ENCODE assay signal across 9 cellular contexts in the genomic region with DNA sequence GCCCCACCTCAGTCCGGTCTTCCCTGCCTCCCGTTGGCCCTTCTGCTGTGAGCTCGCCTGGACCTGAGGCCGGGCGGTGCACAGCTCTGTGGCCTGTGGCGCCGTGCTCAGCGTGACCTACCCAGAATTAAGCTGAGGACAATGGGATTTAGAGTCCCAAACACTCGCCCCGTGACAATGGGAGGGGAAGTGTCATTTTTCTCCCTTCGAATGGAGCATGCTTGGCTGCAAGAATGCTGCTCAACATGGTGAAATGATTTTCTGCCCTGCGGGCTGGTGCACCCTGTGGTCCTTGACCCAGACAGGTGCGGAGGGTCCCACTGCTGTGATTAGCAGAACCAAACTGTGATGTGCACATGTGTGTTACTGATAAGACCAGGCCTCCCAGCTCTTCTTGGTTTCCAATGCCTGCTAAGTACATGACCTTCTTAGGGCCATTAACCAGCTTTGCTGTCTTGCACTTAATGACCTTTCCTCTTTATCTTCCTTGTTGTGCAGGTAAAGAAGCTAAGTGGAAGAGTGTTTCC. TPM values are rescaled to one million over a fixed set of nuclear protein-coding genes. Genes with fewer than 3 reads are reported as not detected.
A peak's percentile ranks its signal among the peaks of the same experiment; 100 is the strongest.
DNase-seq lines count a peak whose midpoint lies in the region; ATAC-seq and TF ChIP-seq lines count a peak whose summit lies in the region.
"Had no signal": no experiment of that assay in that cellular context is flagged by ENCODE, and none has a peak within 500 bp of the region (broad histone marks: within the 10 kb centered on the region; RNA-seq: fewer than 3 reads in every experiment).

No MANE protein-coding gene starts in this region.

- H3K9me3 ChIP-seq in HEK293 (ENCODE audit: control insufficient read depth, insufficient read depth, low read depth, low read length): no peaks in the 10 kb centered on the region

- POLR2A ChIA-PET in HEK293 (lab: Yijun Ruan, JAX): interaction anchor here (0.7 to 3.2 kb wide), 3 partner anchors 12 to 398 kb away, joined by 3 to 51 read pairs (median 19); a partner anchor contains a TSS
- POLR2A ChIA-PET in activated CD8-positive, alpha-beta T cell treated with anti-CD3 and anti-CD28 coated beads for 36 hours (lab: Charles Lee): interaction anchor here (0.8 to 1.4 kb wide), 2 partner anchors 10 to 27 kb away, joined by 3 read pairs; no protein-coding TSS in a partner anchor

- CTCF ChIA-PET in HEK293 (lab: Yijun Ruan, JAX): interaction anchor here (0.6 kb wide), 1 partner anchor 17 kb away, joined by 3 read pairs; no protein-coding TSS in a partner anchor
- CTCF ChIA-PET in activated CD8-positive, alpha-beta T cell treated with anti-CD3 and anti-CD28 coated beads for 36 hours (lab: Charles Lee): interaction anchor here (1.0 to 3.5 kb wide), 2 partner anchors 29 to 71 kb away, joined by 3 to 22 read pairs; no protein-coding TSS in a partner anchor

- intact Hi-C loops in activated CD8-positive, alpha-beta T cell treated with anti-CD3 and anti-CD28 coated beads for 36 hours (cut with micrococcal nuclease): loop anchor here (10.0 kb wide), 1 partner anchor 393 kb away; a partner anchor contains a TSS

- H3K27ac ChIP-seq in HEK293 (ENCODE audit: extremely low read depth, low read depth, low read length): peak overlapping the region; percentile 65; the same call in 1 of the 2 replicates

- no peak for DNase-seq in activated CD8-positive, alpha-beta T cell treated with anti-CD3 and anti-CD28 coated beads for 36 hours
- no peak for DNase-seq in stimulated activated effector memory CD8-positive, alpha-beta T cell treated with anti-CD3 and anti-CD28 coated beads, Interleukin-12 subunit alpha, Interleukin-12 subunit beta, amount 100 ng/mL, for 72 hours (ENCODE audit: low spot score in 2 of 2)
- DNase-seq in NCI-H526 treated with DMSO at 0.1 percent for 48 hours (lab: John Stamatoyannopoulos, UW) (no peak), SW480 (ENCODE audit: low spot score) (no peak), SK-N-DZ (ENCODE audit: low spot score) (no peak), HCEC 1CT (no peak)

- H3K4me1 Mint-ChIP-seq in activated CD8-positive, alpha-beta T cell treated with anti-CD3 and anti-CD28 coated beads for 36 hours (ENCODE audit: low read depth): peaks cover 8% of the 10 kb centered on the region
- peaks cover 12% of the 10 kb centered on the region for H3K4me1 Mint-ChIP-seq in stimulated activated effector memory CD8-positive, alpha-beta T cell treated with anti-CD3 and anti-CD28 coated beads, Interleukin-12 subunit alpha, Interleukin-12 subunit beta, amount 100 ng/mL, for 72 hours

- peaks cover 2% of the 10 kb centered on the region for H3K36me3 Mint-ChIP-seq in activated CD8-positive, alpha-beta T cell treated with anti-CD3 and anti-CD28 coated beads for 36 hours (ENCODE audit: low read depth)
- H3K36me3 Mint-ChIP-seq in stimulated activated effector memory CD8-positive, alpha-beta T cell treated with anti-CD3 and anti-CD28 coated beads, Interleukin-12 subunit alpha, Interleukin-12 subunit beta, amount 100 ng/mL, for 72 hours: peaks cover 16% of the 10 kb centered on the region

- ATAC-seq in activated CD8-positive, alpha-beta T cell treated with anti-CD3 and anti-CD28 coated beads for 36 hours: no peak
- ATAC-seq in stimulated activated effector memory CD8-positive, alpha-beta T cell treated with anti-CD3 and anti-CD28 coated beads, Interleukin-12 subunit alpha, Interleukin-12 subunit beta, amount 100 ng/mL, for 72 hours: no peak

- peaks cover 0 to 12% of the 10 kb centered on the region in 2 experiments; a peak in 1 of 3 replicates for H3K36me3 ChIP-seq in HEK293 (ENCODE audit: control insufficient read depth in 2 of 2, insufficient read depth in 1 of 2, low read length in 2 of 2)

- H3K4me1 ChIP-seq in HEK293 (ENCODE audit: control insufficient read depth, insufficient read depth, low read length): no peaks in the 10 kb centered on the region

- no peaks in the 10 kb centered on the region for H3K27me3 Mint-ChIP-seq in activated CD8-positive, alpha-beta T cell treated with anti-CD3 and anti-CD28 coated beads for 36 hours

- no peaks in the 10 kb centered on the region for H3K9me3 Mint-ChIP-seq in activated CD8-positive, alpha-beta T cell treated with anti-CD3 and anti-CD28 coated beads for 36 hours
- no peaks in the 10 kb centered on the region for H3K9me3 Mint-ChIP-seq in stimulated activated effector memory CD8-positive, alpha-beta T cell treated with anti-CD3 and anti-CD28 coated beads, Interleukin-12 subunit alpha, Interleukin-12 subunit beta, amount 100 ng/mL, for 72 hours

- no peak for TF ChIP-seq CTCF in HEK293 (tag by site-specific recombination; IDR thresholded peaks at IDR 0.05)
- TF ChIP-seq CTCF in activated CD8-positive, alpha-beta T cell treated with anti-CD3 and anti-CD28 coated beads for 36 hours (IDR thresholded peaks at IDR 0.05): no peak

- peak overlapping the region; percentile 100 for H3K27ac Mint-ChIP-seq in activated CD8-positive, alpha-beta T cell treated with anti-CD3 and anti-CD28 coated beads for 36 hours
- peak overlapping the region; percentile 99 for H3K27ac Mint-ChIP-seq in stimulated activated effector memory CD8-positive, alpha-beta T cell treated with anti-CD3 and anti-CD28 coated beads, Interleukin-12 subunit alpha, Interleukin-12 subunit beta, amount 100 ng/mL, for 72 hours

- H3K4me3 ChIP-seq in HEK293 (ENCODE audit: low read depth, low read length): peak overlapping the region; percentile 59
- H3K4me3 ChIP-seq in iPS-11a (ENCODE audit: low read depth, low read length): peak overlapping the region; percentile 65

- H3K4me3 Mint-ChIP-seq in activated CD8-positive, alpha-beta T cell treated with anti-CD3 and anti-CD28 coated beads for 36 hours: peak overlapping the region; percentile 88
- peak overlapping the region; percentile 85 for H3K4me3 Mint-ChIP-seq in stimulated activated effector memory CD8-positive, alpha-beta T cell treated with anti-CD3 and anti-CD28 coated beads, Interleukin-12 subunit alpha, Interleukin-12 subunit beta, amount 100 ng/mL, for 72 hours

TF ChIP-seq in HEK293, 187 proteins besides CTCF, POLR2A, EP300 and RAD21:
- TF ChIP-seq ZIC2 (tag by site-specific recombination; IDR thresholded peaks at IDR 0.05) (peak; percentile 74), ZNF768 (tag by site-specific recombination; IDR thresholded peaks at IDR 0.05) (no peak)

RNA-seq across cellular contexts. Expression of a gene that starts 0.8 kb away (rescaled TPM):
- total RNA-seq in activated CD8-positive, alpha-beta T cell treated with anti-CD3 and anti-CD28 coated beads for 36 hours: 10 to 100 TPM; 60.3 to 60.7 TPM
- polyA plus RNA-seq in SK-N-DZ (2014; cell fraction: cytosol; rRNA removed): 13.3 and 14.2 TPM in 2 replicates
- 9.8 and 14.6 TPM in 2 replicates for polyA plus RNA-seq in SK-N-DZ (2014; cell fraction: nucleus; rRNA removed)

RNA-seq across cellular contexts. Expression of a gene that starts 8.1 kb away (rescaled TPM):
- not detected for total RNA-seq in activated CD8-positive, alpha-beta T cell treated with anti-CD3 and anti-CD28 coated beads for 36 hours
- not detected in 2 replicates for polyA plus RNA-seq in SK-N-DZ (2014; cell fraction: cytosol; rRNA removed)
- polyA plus RNA-seq in SK-N-DZ (2014; cell fraction: nucleus; rRNA removed): not detected in 2 replicates
- total RNA-seq: lung microvascular endothelial cell had no signal

RNA-seq across cellular contexts. Expression of a gene that starts 36.5 kb away (rescaled TPM):
- total RNA-seq in activated CD8-positive, alpha-beta T cell treated with anti-CD3 and anti-CD28 coated beads for 36 hours: 10 to 100 TPM; 44.8 to 50.6 TPM
- polyA plus RNA-seq in SK-N-DZ (2014; cell fraction: cytosol; rRNA removed): 23.2 and 36.2 TPM in 2 replicates
- polyA plus RNA-seq in SK-N-DZ (2014; cell fraction: nucleus; rRNA removed): 16.2 and 23.6 TPM in 2 replicates

RNA-seq across cellular contexts. Expression of a gene that starts 45.7 kb away (rescaled TPM):
- not detected for total RNA-seq in activated CD8-positive, alpha-beta T cell treated with anti-CD3 and anti-CD28 coated beads for 36 hours
- 8.2 and 8.6 TPM in 2 replicates for polyA plus RNA-seq in SK-N-DZ (2014; cell fraction: cytosol; rRNA removed)
- polyA plus RNA-seq in SK-N-DZ (2014; cell fraction: nucleus; rRNA removed): 3.2 and 3.4 TPM in 2 replicates
- total RNA-seq: lung microvascular endothelial cell had no signal

RNA-seq across cellular contexts. Expression of a gene that starts 53.5 kb away (rescaled TPM):
- not detected for total RNA-seq in activated CD8-positive, alpha-beta T cell treated with anti-CD3 and anti-CD28 coated beads for 36 hours
- not detected in 2 replicates for polyA plus RNA-seq in SK-N-DZ (2014; cell fraction: cytosol; rRNA removed)
- not detected in 2 replicates for polyA plus RNA-seq in SK-N-DZ (2014; cell fraction: nucleus; rRNA removed)
